Comparison of ENCODE assay signal across 1 cellular context in the genomic region with DNA sequence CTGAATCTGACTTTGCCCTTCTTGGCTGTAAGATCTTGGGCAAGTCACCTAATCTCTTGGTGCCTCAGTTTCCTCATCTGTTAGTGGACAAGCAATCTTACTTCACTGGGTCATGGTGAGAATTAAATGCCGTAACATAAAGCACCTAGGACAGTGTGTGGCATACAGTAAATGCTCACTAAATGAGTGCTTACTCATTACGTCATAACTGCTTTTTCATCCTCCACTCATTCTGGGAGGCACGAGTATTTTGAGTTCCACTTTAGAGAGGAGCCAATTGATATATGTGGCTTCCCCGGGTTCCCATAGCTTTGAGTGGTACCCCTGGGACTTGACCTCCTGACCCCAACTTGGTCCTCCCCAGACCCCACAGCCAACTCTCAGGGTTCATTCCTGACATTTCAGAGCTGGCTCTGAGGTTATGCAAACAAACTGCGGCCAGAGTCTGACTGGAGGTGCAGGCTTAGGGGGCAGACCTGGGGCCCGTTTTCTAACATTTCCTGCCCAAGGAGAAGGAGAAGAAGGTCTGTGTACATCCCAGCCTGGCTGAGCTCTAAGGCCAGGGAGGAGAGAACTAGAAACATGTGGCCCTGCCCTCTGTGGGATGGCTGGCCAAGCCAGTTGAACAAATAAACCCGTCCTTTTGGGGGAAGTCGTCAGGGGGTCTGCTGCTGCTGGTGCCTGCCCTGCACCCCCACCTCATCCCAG.
TF ChIP-seq lines count a peak whose summit lies in the region.

No MANE protein-coding gene starts in this region.

TF ChIP-seq in IMR-90, 13 proteins besides CTCF, POLR2A, EP300 and RAD21:
- TF ChIP-seq BHLHE40 (IDR thresholded peaks at IDR 0.05; ENCODE audit: low read depth, low read length): no peak
- 0 out of 2 replicates have a peak, but pooled peaks have one; percentile 18 for TF ChIP-seq CEBPB (IDR thresholded peaks at IDR 0.05; ENCODE audit: low read depth, low read length)
- no peak for TF ChIP-seq FOS (IDR thresholded peaks at IDR 0.05; ENCODE audit: low read depth, low read length)
